In the genomic region with DNA sequence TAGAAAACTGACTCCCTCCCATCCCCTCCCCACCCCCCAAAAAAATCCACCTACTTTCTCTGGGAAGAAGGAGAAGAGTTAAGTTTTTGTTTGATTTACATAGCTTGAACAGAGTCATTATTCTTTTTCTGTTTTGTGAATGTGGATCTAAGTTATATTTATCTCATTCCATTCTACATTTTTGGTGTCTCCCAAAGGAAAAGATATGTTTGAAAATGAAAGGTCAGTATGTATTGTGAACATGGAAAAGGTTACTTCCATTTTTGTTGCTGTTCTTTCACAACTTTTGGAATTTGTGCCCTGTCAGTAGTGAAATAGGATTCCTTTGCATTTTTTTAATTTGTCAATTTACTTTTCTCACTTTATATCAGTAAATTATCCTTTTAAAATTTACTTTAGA, we compare ENCODE assay signal across 27 cellular contexts.
"Had no signal": no experiment of that assay in that cellular context is flagged by ENCODE, and none has a peak within 500 bp of the region (broad histone marks: within the 10 kb centered on the region; RNA-seq: fewer than 3 reads in every experiment).

No MANE protein-coding gene starts in this region.

- H3K27me3 Mint-ChIP-seq: activated CD4-positive, alpha-beta T cell treated with anti-CD3 and anti-CD28 coated beads for 36 hours; brain; stimulated activated memory B cell treated with anti-CD40 and anti-IgM and Interleukin-4, amounts not matched to agents 10 μg/mL and 1 μg/mL and 100 μg/mL, for 72 hours; T-helper 17 cell had no signal

- H3K4me2 ChIP-seq: smooth muscle cell had no signal

- H3K36me3 Mint-ChIP-seq: activated naive CD8-positive, alpha-beta T cell; brain; stimulated activated memory B cell treated with anti-CD40 and anti-IgM and Interleukin-4, amounts not matched to agents 10 μg/mL and 1 μg/mL and 100 μg/mL, for 72 hours had no signal

- ATAC-seq: activated CD4-positive, alpha-beta T cell treated with anti-CD3 and anti-CD28 coated beads for 36 hours; activated T-cell treated with anti-CD3 and anti-CD28 coated beads, Interleukin-2, amount 50 U/mL, for 72 hours; foreskin keratinocyte; heart right ventricle; naive thymus-derived CD4-positive, alpha-beta T cell; stimulated activated memory B cell treated with anti-CD40 and anti-IgM and Interleukin-4, amounts not matched to agents 10 μg/mL and 1 μg/mL and 100 μg/mL, for 72 hours; stimulated activated naive CD8-positive, alpha-beta T cell treated with anti-CD3 and anti-CD28 coated beads, Interleukin-15, amount 100 ng/mL, for 72 hours; T-helper 17 cell had no signal

- H3K4me3 ChIP-seq: adrenal gland, esophagus squamous epithelium, heart right ventricle, right atrium auricular region, smooth muscle cell, tibial nerve had no signal

- H3K4me3 Mint-ChIP-seq: activated CD4-positive, alpha-beta T cell treated with anti-CD3 and anti-CD28 coated beads for 36 hours; activated naive CD8-positive, alpha-beta T cell; activated T-cell treated with anti-CD3 and anti-CD28 coated beads, Interleukin-2, amount 50 U/mL, for 72 hours; brain; naive thymus-derived CD4-positive, alpha-beta T cell; neural crest cell; stimulated activated memory B cell treated with anti-CD40 and anti-IgM and Interleukin-4, amounts not matched to agents 10 μg/mL and 1 μg/mL and 100 μg/mL, for 72 hours; stimulated activated naive CD8-positive, alpha-beta T cell treated with anti-CD3 and anti-CD28 coated beads, Interleukin-15, amount 100 ng/mL, for 72 hours; T-helper 17 cell had no signal

- H3K27ac Mint-ChIP-seq: activated CD4-positive, alpha-beta T cell treated with anti-CD3 and anti-CD28 coated beads for 36 hours; activated naive CD8-positive, alpha-beta T cell; activated T-cell treated with anti-CD3 and anti-CD28 coated beads, Interleukin-2, amount 50 U/mL, for 72 hours; naive thymus-derived CD4-positive, alpha-beta T cell; stimulated activated memory B cell treated with anti-CD40 and anti-IgM and Interleukin-4, amounts not matched to agents 10 μg/mL and 1 μg/mL and 100 μg/mL, for 72 hours; stimulated activated naive CD8-positive, alpha-beta T cell treated with anti-CD3 and anti-CD28 coated beads, Interleukin-15, amount 100 ng/mL, for 72 hours; T-helper 17 cell had no signal

- H3K4me1 Mint-ChIP-seq: activated CD4-positive, alpha-beta T cell treated with anti-CD3 and anti-CD28 coated beads for 36 hours; neural crest cell; stimulated activated memory B cell treated with anti-CD40 and anti-IgM and Interleukin-4, amounts not matched to agents 10 μg/mL and 1 μg/mL and 100 μg/mL, for 72 hours; stimulated activated naive CD8-positive, alpha-beta T cell treated with anti-CD3 and anti-CD28 coated beads, Interleukin-15, amount 100 ng/mL, for 72 hours; T-helper 17 cell had no signal

- H3K9me3 ChIP-seq: adrenal gland, esophagus squamous epithelium, right atrium auricular region had no signal

- DNase-seq: activated CD4-positive, alpha-beta T cell treated with anti-CD3 and anti-CD28 coated beads for 36 hours; activated CD4-positive, alpha-beta T cell treated with anti-CD3 and anti-CD28 coated beads, Interleukin-2, amount 50 U/mL, for 4 hours; activated CD4-positive, CD25-positive, alpha-beta regulatory T cell; activated effector memory CD4-positive, alpha-beta T cell treated with Interleukin-2 at 50 U/mL for 16 hours; activated naive CD4-positive, alpha-beta T cell treated with Interleukin-2 at 50 U/mL for 16 hours; activated T-cell treated with anti-CD3 and anti-CD28 coated beads for 4 hours; activated T-cell treated with anti-CD3 and anti-CD28 coated beads, Interleukin-2, amount 50 U/mL, for 72 hours; adrenal gland; aorta; esophagus squamous epithelium; foreskin keratinocyte; heart right ventricle; midbrain; naive thymus-derived CD4-positive, alpha-beta T cell; nucleus accumbens; stimulated activated CD4-positive, alpha-beta T cell treated with anti-CD3 and anti-CD28 coated beads, Interleukin-1b, Interleukin-23, amount 100 ng/mL, for 48 hours; stimulated activated CD4-positive, alpha-beta T cell treated with anti-CD3 and anti-CD28 coated beads, Interleukin-4, amount 100 ng/mL, for 4 hours; stimulated activated CD8-positive, alpha-beta memory T cell treated with anti-CD3 and anti-CD28 coated beads, Interleukin-4, amount 100 ng/mL, for 48 hours; stimulated activated naive CD8-positive, alpha-beta T cell treated with anti-CD3 and anti-CD28 coated beads, Interleukin-15, amount 100 ng/mL, for 72 hours; T-helper 17 cell had no signal

- H3K4me1 ChIP-seq: adrenal gland, esophagus squamous epithelium, foreskin keratinocyte, heart right ventricle, right atrium auricular region, tibial nerve had no signal

- H3K9me3 Mint-ChIP-seq: activated T-cell treated with anti-CD3 and anti-CD28 coated beads, Interleukin-2, amount 50 U/mL, for 72 hours; brain; stimulated activated memory B cell treated with anti-CD40 and anti-IgM and Interleukin-4, amounts not matched to agents 10 μg/mL and 1 μg/mL and 100 μg/mL, for 72 hours; stimulated activated naive CD8-positive, alpha-beta T cell treated with anti-CD3 and anti-CD28 coated beads, Interleukin-15, amount 100 ng/mL, for 72 hours had no signal

- H3K27me3 ChIP-seq: adrenal gland, esophagus squamous epithelium, foreskin keratinocyte, heart right ventricle, right atrium auricular region, tibial nerve had no signal

- H3K27ac ChIP-seq: adrenal gland, esophagus squamous epithelium, foreskin keratinocyte, heart right ventricle, right atrium auricular region, tibial nerve had no signal

- H3K36me3 ChIP-seq: adrenal gland, esophagus squamous epithelium, heart right ventricle, right atrium auricular region, tibial nerve had no signal
